10 cellular contexts compared by ENCODE assay signal in genomic region chr13:27168870-27169525, GRCh38. TPM values are rescaled to one million over a fixed set of nuclear protein-coding genes. Genes with fewer than 3 reads are reported as not detected.
DNase-seq lines count a peak whose midpoint lies in the region; FAIRE-seq and TF ChIP-seq lines count a peak whose summit lies in the region.
"Had no signal": no experiment of that assay in that cellular context is flagged by ENCODE, and none has a peak within 500 bp of the region (broad histone marks: within the 10 kb centered on the region; RNA-seq: fewer than 3 reads in every experiment).

No MANE protein-coding gene starts in this region.

- H3K27ac ChIP-seq in AG04450 (ENCODE audit: low read depth, low read length) (no peak overlapping the region), mucosa of rectum (ENCODE audit: low read depth in 2 of 2, low read length in 2 of 2) (peak overlapping the region; percentile 38 to 49)
- H3K27ac ChIP-seq: brain microvascular endothelial cell, testis had no signal

- H3K36me3 ChIP-seq in mucosa of rectum (ENCODE audit: control insufficient read depth in 2 of 2, insufficient read depth in 2 of 2, low read length in 2 of 2): no peaks in the 10 kb centered on the region
- H3K36me3 ChIP-seq: brain microvascular endothelial cell had no signal

- FAIRE-seq in GM18507 (lab: Jason Lieb, UNC): peak; percentile 33

- H3K4me1 Mint-ChIP-seq in glutamatergic neuron (ENCODE audit: low read depth, unreplicated experiment): peaks cover 15% of the 10 kb centered on the region

- DNase-seq in AG04450 (ENCODE audit: low read depth, low spot score): no peak
- DNase-seq in GM18507 (ENCODE audit: extremely low spot score, insufficient read length, low read depth): no peak
- DNase-seq in astrocyte of the cerebellum (ENCODE audit: low read depth): no peak
- no peak for DNase-seq in activated gamma-delta T cell (lab: John Stamatoyannopoulos, UW)
- DNase-seq in NCI-H2081 (lab: John Stamatoyannopoulos, UW): no peak
- DNase-seq in glutamatergic neuron: no peak
- DNase-seq in NCI-H226: no peak
- DNase-seq: brain microvascular endothelial cell, testis had no signal

- CTCF ChIA-PET in AG04450 (lab: Charles Lee): interaction anchor here (3.1 kb wide), 1 partner anchor 183 kb away, joined by 16 read pairs; no protein-coding TSS in a partner anchor

- in situ Hi-C loops in astrocyte of the cerebellum (cut with HindIII; ENCODE audit: low sequenced_read_pairs): no loop called here

- H3K4me3 ChIP-seq in AG04450 (ENCODE audit: low read depth, low read length) (peak overlapping the region; percentile 5; the same call in 1 of the 2 replicates), astrocyte of the cerebellum (ENCODE audit: low read depth, low read length) (no peak overlapping the region), mucosa of rectum (ENCODE audit: low read length in 2 of 2) (peak overlapping the region in 1 of 2 donors; percentile 87)
- H3K4me3 ChIP-seq: testis had no signal

- H3K4me1 ChIP-seq in mucosa of rectum (ENCODE audit: control insufficient read depth in 2 of 2, insufficient read depth in 2 of 2, low read length in 2 of 2): peaks cover 25 to 27% of the 10 kb centered on the region in 2 donors

- H3K27ac Mint-ChIP-seq in glutamatergic neuron (ENCODE audit: unreplicated experiment): no peak overlapping the region

- TF ChIP-seq CTCF in AG04450 (IDR thresholded peaks at IDR 0.05; ENCODE audit: low read depth, low read length): no peak
- peak; percentile 2 for TF ChIP-seq CTCF in astrocyte of the cerebellum (IDR thresholded peaks at IDR 0.05; ENCODE audit: low read depth, low read length, missing control alignments)
- no peak for TF ChIP-seq CTCF in glutamatergic neuron (IDR thresholded peaks at IDR 0.05; ENCODE audit: partially characterized antibody, unreplicated experiment)

- H3K9me3 ChIP-seq in AG04450 (ENCODE audit: control insufficient read depth, insufficient read depth, low read length): no peaks in the 10 kb centered on the region
- no peaks in the 10 kb centered on the region for H3K9me3 ChIP-seq in mucosa of rectum (ENCODE audit: control insufficient read depth in 2 of 2, low read length in 2 of 2)
- H3K9me3 ChIP-seq: testis had no signal

- H3K36me3 Mint-ChIP-seq in glutamatergic neuron (ENCODE audit: unreplicated experiment): no peaks in the 10 kb centered on the region

- H3K4me3 Mint-ChIP-seq in glutamatergic neuron (ENCODE audit: unreplicated experiment): no peak overlapping the region

- POLR2A ChIA-PET in AG04450 (lab: Yijun Ruan, JAX): interaction anchor here (0.6 to 1.8 kb wide), 2 partner anchors 102 to 1031 kb away, joined by 3 to 6 read pairs; partner anchors contain the start of gene RASL11A

- H3K27me3 Mint-ChIP-seq in glutamatergic neuron (ENCODE audit: unreplicated experiment): peaks cover 3% of the 10 kb centered on the region

- peak overlapping the region in 1 of 2 donors; percentile 42 for H3K9ac ChIP-seq in mucosa of rectum (ENCODE audit: low read depth in 1 of 2, low read length in 2 of 2)

- peaks cover 4% of the 10 kb centered on the region for H3K9me3 Mint-ChIP-seq in glutamatergic neuron (ENCODE audit: unreplicated experiment)

- H3K27me3 ChIP-seq in AG04450 (ENCODE audit: control insufficient read depth, insufficient read depth, low read length) (no peaks in the 10 kb centered on the region), mucosa of rectum (ENCODE audit: control insufficient read depth in 2 of 2, insufficient read depth in 2 of 2, low read length in 2 of 2) (no peaks in the 10 kb centered on the region)
- H3K27me3 ChIP-seq: brain microvascular endothelial cell, testis had no signal

RNA-seq across cellular contexts. Expression of gene USP12, which starts 2.6 kb away (rescaled TPM):
- 14.4 and 18.0 TPM in 2 replicates for polyA plus RNA-seq in AG04450 (2011; rRNA removed)
- 7.3 and 13.8 TPM in 2 replicates for polyA minus RNA-seq in AG04450 (2011; rRNA and poly(A)+ RNA removed)
- total RNA-seq in glutamatergic neuron (ENCODE audit: unreplicated experiment): 24.9 TPM
